ENCODE assay signal across 7 cellular contexts in genomic region chr10:7014721-7015120, GRCh38.
"Had no signal": no experiment of that assay in that cellular context is flagged by ENCODE, and none has a peak within 500 bp of the region (broad histone marks: within the 10 kb centered on the region; RNA-seq: fewer than 3 reads in every experiment).

No MANE protein-coding gene starts in this region.

- H3K27ac Mint-ChIP-seq: IgD-negative memory B cell had no signal

- H3K4me3 Mint-ChIP-seq: IgD-negative memory B cell had no signal

- DNase-seq: IMR-90, KBM-7, KG1 had no signal

- H3K27ac ChIP-seq: HL-60 had no signal

- ATAC-seq: HepG2 had no signal

- FAIRE-seq: HepG2, HTR-8/SVneo had no signal

- H3K4me1 Mint-ChIP-seq: IgD-negative memory B cell had no signal
